ENCODE assay signal across 13 cellular contexts in genomic region chr10:43867667-43868361, GRCh38.
DNase-seq lines count a peak whose midpoint lies in the region; TF ChIP-seq lines count a peak whose summit lies in the region.
"Had no signal": no experiment of that assay in that cellular context is flagged by ENCODE, and none has a peak within 500 bp of the region (broad histone marks: within the 10 kb centered on the region; RNA-seq: fewer than 3 reads in every experiment).

No MANE protein-coding gene starts in this region.

- peaks cover 32% of the 10 kb centered on the region for H3K4me1 Mint-ChIP-seq in osteocyte (ENCODE audit: unreplicated experiment)
- H3K4me1 Mint-ChIP-seq in activated T-cell treated with anti-CD3 and anti-CD28 coated beads, Interleukin-2, amount 50 U/mL, for 24 hours (ENCODE audit: low read depth): no peaks in the 10 kb centered on the region
- H3K4me1 Mint-ChIP-seq: activated CD4-positive, alpha-beta T cell treated with anti-CD3 and anti-CD28 coated beads for 36 hours had no signal

- H3K4me1 ChIP-seq in Karpas-422 (ENCODE audit: low read length): peaks cover 18% of the 10 kb centered on the region
- no peaks in the 10 kb centered on the region for H3K4me1 ChIP-seq in effector memory CD4-positive, alpha-beta T cell (ENCODE audit: control insufficient read depth, insufficient read depth, low read length, poor library complexity, severe bottlenecking)

- H3K27me3 ChIP-seq in Karpas-422 (ENCODE audit: low read length): no peaks in the 10 kb centered on the region
- no peaks in the 10 kb centered on the region for H3K27me3 ChIP-seq in effector memory CD4-positive, alpha-beta T cell (replicated peaks; ENCODE audit: control insufficient read depth, insufficient read depth, low read length, poor library complexity, severe bottlenecking)
- H3K27me3 ChIP-seq: dorsolateral prefrontal cortex had no signal

- H3K27ac Mint-ChIP-seq in osteocyte (ENCODE audit: unreplicated experiment): no peak overlapping the region
- no peak overlapping the region for H3K27ac Mint-ChIP-seq in activated T-cell treated with anti-CD3 and anti-CD28 coated beads, Interleukin-2, amount 50 U/mL, for 24 hours
- H3K27ac Mint-ChIP-seq: activated CD4-positive, alpha-beta T cell treated with anti-CD3 and anti-CD28 coated beads for 36 hours had no signal

- H3K36me3 Mint-ChIP-seq in osteocyte (ENCODE audit: unreplicated experiment): no peaks in the 10 kb centered on the region
- no peaks in the 10 kb centered on the region for H3K36me3 Mint-ChIP-seq in activated T-cell treated with anti-CD3 and anti-CD28 coated beads, Interleukin-2, amount 50 U/mL, for 24 hours (ENCODE audit: low read depth)

- no peak overlapping the region for H3K4me2 ChIP-seq in Karpas-422 (ENCODE audit: low read depth, low read length, poor library complexity, severe bottlenecking)

- no peaks in the 10 kb centered on the region for H3K9me2 ChIP-seq in Karpas-422 (replicated peaks; ENCODE audit: insufficient read depth, low read length)

- H3K36me3 ChIP-seq in Karpas-422 (ENCODE audit: insufficient read depth, low read length): no peaks in the 10 kb centered on the region
- H3K36me3 ChIP-seq in effector memory CD4-positive, alpha-beta T cell (ENCODE audit: control insufficient read depth, insufficient read depth, low read length): no peaks in the 10 kb centered on the region

- no peaks in the 10 kb centered on the region for H4K20me1 ChIP-seq in Karpas-422 (ENCODE audit: insufficient read depth, low read depth, low read length)

- H3K9me3 Mint-ChIP-seq in osteocyte (ENCODE audit: unreplicated experiment): no peaks in the 10 kb centered on the region
- no peaks in the 10 kb centered on the region for H3K9me3 Mint-ChIP-seq in activated T-cell treated with anti-CD3 and anti-CD28 coated beads, Interleukin-2, amount 50 U/mL, for 24 hours

- DNase-seq in AG09309 (ENCODE audit: low read depth) (peak; percentile 67), Karpas-422 (no peak), dermis blood vessel endothelial cell (peak; percentile 82), osteocyte (ENCODE audit: extremely low spot score, unreplicated experiment) (peak; percentile 70), nucleus accumbens (lab: John Stamatoyannopoulos, UW) (no peak)
- DNase-seq in effector memory CD4-positive, alpha-beta T cell: no peak
- no peak for DNase-seq in stimulated activated CD4-positive, alpha-beta T cell treated with anti-CD3 and anti-CD28 coated beads, Interleukin-4, amount 100 ng/mL, for 4 hours
- no peak for DNase-seq in activated T-cell treated with anti-CD3 and anti-CD28 coated beads, Interleukin-2, amount 50 U/mL, for 24 hours
- DNase-seq: activated CD4-positive, alpha-beta T cell treated with anti-CD3 and anti-CD28 coated beads for 36 hours; activated effector memory CD4-positive, alpha-beta T cell treated with anti-CD3 and anti-CD28 coated beads, Interleukin-2, amount 50 U/mL, for 16 hours; dorsolateral prefrontal cortex; NCI-H446 treated with DMSO at 0.1 percent for 48 hours; stimulated activated naive CD4-positive, alpha-beta T cell had no signal

- peak overlapping the region; percentile 19; the same call in 1 of the 2 replicates for H3K9ac ChIP-seq in Karpas-422 (ENCODE audit: low read length)

- H3K4me3 ChIP-seq in AG09309 (ENCODE audit: control insufficient read depth, low read depth, low read length) (no peak overlapping the region), Karpas-422 (ENCODE audit: low read length) (no peak overlapping the region)
- H3K4me3 ChIP-seq in effector memory CD4-positive, alpha-beta T cell (ENCODE audit: insufficient read depth, low read depth, low read length, poor library complexity, severe bottlenecking): no peak overlapping the region
- H3K4me3 ChIP-seq: dorsolateral prefrontal cortex had no signal

- H3K27me3 Mint-ChIP-seq in osteocyte (ENCODE audit: unreplicated experiment): no peaks in the 10 kb centered on the region
- H3K27me3 Mint-ChIP-seq in activated T-cell treated with anti-CD3 and anti-CD28 coated beads, Interleukin-2, amount 50 U/mL, for 24 hours: no peaks in the 10 kb centered on the region
- H3K27me3 Mint-ChIP-seq: activated CD4-positive, alpha-beta T cell treated with anti-CD3 and anti-CD28 coated beads for 36 hours had no signal

- no peak overlapping the region for H2AFZ ChIP-seq in Karpas-422 (ENCODE audit: low read length)

- H3K27ac ChIP-seq in Karpas-422 (ENCODE audit: low read length): no peak overlapping the region
- no peak overlapping the region for H3K27ac ChIP-seq in effector memory CD4-positive, alpha-beta T cell (ENCODE audit: insufficient read depth, low read length, poor library complexity, severe bottlenecking)

- no peaks in the 10 kb centered on the region for H3K79me2 ChIP-seq in Karpas-422 (ENCODE audit: low read length)

- no peaks in the 10 kb centered on the region for H3K9me3 ChIP-seq in Karpas-422 (ENCODE audit: low read length)
- no peaks in the 10 kb centered on the region for H3K9me3 ChIP-seq in effector memory CD4-positive, alpha-beta T cell (ENCODE audit: control insufficient read depth, low read length)

- no peak for TF ChIP-seq CTCF in AG09309 (IDR thresholded peaks at IDR 0.05; ENCODE audit: control insufficient read depth, insufficient read depth, low read depth, low read length, missing control alignments)
- no peak for TF ChIP-seq CTCF in osteocyte (IDR thresholded peaks at IDR 0.05)

- H3K4me3 Mint-ChIP-seq in osteocyte (ENCODE audit: unreplicated experiment): no peak overlapping the region
- no peak overlapping the region for H3K4me3 Mint-ChIP-seq in activated T-cell treated with anti-CD3 and anti-CD28 coated beads, Interleukin-2, amount 50 U/mL, for 24 hours
- H3K4me3 Mint-ChIP-seq: activated CD4-positive, alpha-beta T cell treated with anti-CD3 and anti-CD28 coated beads for 36 hours had no signal

Comparison
In these comparisons a context has a peak if more than half of its experiments do, and no peak if none do; other contexts are left out.
1. DNase-seq: peak in AG09309 (single experiment), dermis blood vessel endothelial cell (single experiment) and osteocyte (single experiment); none in Karpas-422 (single experiment), nucleus accumbens (0 of 56), effector memory CD4-positive, alpha-beta T cell (0 of 3), stimulated activated CD4-positive, alpha-beta T cell treated with anti-CD3 and anti-CD28 coated beads, Interleukin-4, amount 100 ng/mL, for 4 hours (0 of 2) and activated T-cell treated with anti-CD3 and anti-CD28 coated beads, Interleukin-2, amount 50 U/mL, for 24 hours (single experiment).